18 cellular contexts compared by ENCODE assay signal in genomic region chr12:128684357-128684756, GRCh38.
"Had no signal": no experiment of that assay in that cellular context is flagged by ENCODE, and none has a peak within 500 bp of the region (broad histone marks: within the 10 kb centered on the region; RNA-seq: fewer than 3 reads in every experiment).

No MANE protein-coding gene starts in this region.

- DNase-seq: activated CD4-positive, alpha-beta T cell treated with anti-CD3 and anti-CD28 coated beads, Interleukin-2, amount 50 U/mL, for 48 hours; activated naive CD4-positive, alpha-beta T cell treated with anti-CD3 and anti-CD28 coated beads for 36 hours; activated naive CD8-positive, alpha-beta T cell treated with anti-CD3 and anti-CD28 coated beads, Interleukin-2, amount 50 U/mL, for 24 hours; colonic mucosa; esophagus squamous epithelium; left cardiac atrium; lower lobe of right lung; stimulated activated CD4-positive, alpha-beta T cell treated with anti-CD3 and anti-CD28 coated beads, Interleukin-4, amount 100 ng/mL, for 24 hours; stimulated activated naive CD4-positive, alpha-beta T cell; T-helper 17 cell; upper lobe of left lung; WERI-Rb-1 had no signal

- H3K27me3 ChIP-seq: cardiac muscle cell, colonic mucosa, esophagus squamous epithelium, suprapubic skin, upper lobe of left lung had no signal

- ATAC-seq: activated naive CD8-positive, alpha-beta T cell treated with anti-CD3 and anti-CD28 coated beads, Interleukin-2, amount 50 U/mL, for 24 hours; activated T-helper 17 cell treated with anti-CD3 and anti-CD28 coated beads, Interleukin-2, amount 50 U/mL, for 72 hours; lower lobe of right lung; right cardiac atrium; T-helper 17 cell had no signal

- H3K4me3 ChIP-seq: cardiac muscle cell, colonic mucosa, esophagus squamous epithelium, lower lobe of right lung, skin epidermis, suprapubic skin, upper lobe of left lung had no signal

- H3K36me3 ChIP-seq: cardiac muscle cell, colonic mucosa, esophagus squamous epithelium, lower lobe of right lung, suprapubic skin, upper lobe of left lung, WERI-Rb-1 had no signal

- H3K27ac ChIP-seq: cardiac muscle cell, colonic mucosa, esophagus squamous epithelium, lower lobe of right lung, parathyroid adenoma, skin epidermis, suprapubic skin, upper lobe of left lung had no signal

- H3K9me3 ChIP-seq: colonic mucosa, esophagus squamous epithelium, lower lobe of right lung, suprapubic skin, upper lobe of left lung had no signal

- H3K4me1 ChIP-seq: colonic mucosa, lower lobe of right lung, parathyroid adenoma, suprapubic skin, upper lobe of left lung had no signal
